Comparison of ENCODE assay signal across 23 cellular contexts in genomic region chrX:24870143-24870542, GRCh38.
DNase-seq lines count a peak whose midpoint lies in the region; ATAC-seq and TF ChIP-seq lines count a peak whose summit lies in the region.
"Had no signal": no experiment of that assay in that cellular context is flagged by ENCODE, and none has a peak within 500 bp of the region (broad histone marks: within the 10 kb centered on the region; RNA-seq: fewer than 3 reads in every experiment).

No MANE protein-coding gene starts in this region.

- no peak overlapping the region for H3K4me2 ChIP-seq in fibroblast of lung (ENCODE audit: extremely low read depth, insufficient read depth, low read length)
- H3K4me2 ChIP-seq: BLaER1 treated with 17β-estradiol and CSF1 and Interleukin-3, amounts not matched to agents 10 nM and 100 nM had no signal

- H3K9me3 ChIP-seq in HAP-1 (no peaks in the 10 kb centered on the region), RWPE2 (ENCODE audit: severe bottlenecking) (no peaks in the 10 kb centered on the region), fibroblast of lung (ENCODE audit: control insufficient read depth, insufficient read depth, low read depth, low read length) (no peaks in the 10 kb centered on the region)
- H3K9me3 ChIP-seq in naive thymus-derived CD4-positive, alpha-beta T cell (ENCODE audit: control insufficient read depth in 2 of 3, low read length in 3 of 3) = no peaks in the 10 kb centered on the region
- H3K9me3 ChIP-seq: BLaER1 treated with 17β-estradiol and CSF1 and Interleukin-3, amounts not matched to agents 10 nM and 100 nM; gastroesophageal sphincter; transverse colon had no signal

- H3K4me1 ChIP-seq in HAP-1 = peaks cover 14% of the 10 kb centered on the region
- no peaks in the 10 kb centered on the region for H3K4me1 ChIP-seq in RWPE2 (ENCODE audit: insufficient read depth, poor library complexity, severe bottlenecking)
- no peaks in the 10 kb centered on the region for H3K4me1 ChIP-seq in fibroblast of lung (ENCODE audit: control insufficient read depth, extremely low read depth, insufficient read depth, low read length)
- H3K4me1 ChIP-seq in naive thymus-derived CD4-positive, alpha-beta T cell (ENCODE audit: control insufficient read depth in 2 of 2, insufficient read depth in 2 of 2, low read length in 2 of 2) = no peaks in the 10 kb centered on the region
- H3K4me1 ChIP-seq: BLaER1 treated with 17β-estradiol and CSF1 and Interleukin-3, amounts not matched to agents 10 nM and 100 nM; gastroesophageal sphincter; transverse colon had no signal

- no peaks in the 10 kb centered on the region for H4K20me1 ChIP-seq in fibroblast of lung (ENCODE audit: control insufficient read depth, extremely low read depth, insufficient read depth, low read length)

- in situ Hi-C loops in HAP-1 (cut with MboI; ENCODE audit: low sequenced_read_pairs) = no loop called here

- H3K27ac Mint-ChIP-seq in naive thymus-derived CD4-positive, alpha-beta T cell = no peak overlapping the region
- H3K27ac Mint-ChIP-seq: activated naive CD4-positive, alpha-beta T cell treated with anti-CD3 and anti-CD28 coated beads, Interleukin-2, amount 50 U/mL, for 72 hours; endodermal cell; natural killer cell; progenitor cell of endocrine pancreas; stimulated activated effector memory CD8-positive, alpha-beta T cell treated with anti-CD3 and anti-CD28 coated beads, Interleukin-12 subunit alpha, Interleukin-12 subunit beta, amount 100 ng/mL, for 72 hours had no signal

- H2AFZ ChIP-seq in fibroblast of lung (ENCODE audit: low read length) = no peak overlapping the region

- no peaks in the 10 kb centered on the region for H3K4me1 Mint-ChIP-seq in naive thymus-derived CD4-positive, alpha-beta T cell
- H3K4me1 Mint-ChIP-seq: natural killer cell; stimulated activated effector memory CD8-positive, alpha-beta T cell treated with anti-CD3 and anti-CD28 coated beads, Interleukin-12 subunit alpha, Interleukin-12 subunit beta, amount 100 ng/mL, for 72 hours had no signal

- no peaks in the 10 kb centered on the region for H3K9me3 Mint-ChIP-seq in naive thymus-derived CD4-positive, alpha-beta T cell
- H3K9me3 Mint-ChIP-seq: activated naive CD4-positive, alpha-beta T cell treated with anti-CD3 and anti-CD28 coated beads, Interleukin-2, amount 50 U/mL, for 72 hours; activated T-cell treated with anti-CD3 and anti-CD28 coated beads, Interleukin-2, amount 50 U/mL, for 4 hours; endodermal cell; natural killer cell; stimulated activated effector memory CD8-positive, alpha-beta T cell treated with anti-CD3 and anti-CD28 coated beads, Interleukin-12 subunit alpha, Interleukin-12 subunit beta, amount 100 ng/mL, for 72 hours had no signal

- CTCF ChIA-PET in naive thymus-derived CD4-positive, alpha-beta T cell (lab: Charles Lee) = no interaction called here

- H3K27me3 ChIP-seq in HAP-1 (ENCODE audit: low read depth) (no peaks in the 10 kb centered on the region), RWPE2 (ENCODE audit: insufficient read depth, poor library complexity, severe bottlenecking) (no peaks in the 10 kb centered on the region), fibroblast of lung (ENCODE audit: control insufficient read depth, insufficient read depth, low read length) (no peaks in the 10 kb centered on the region)
- no peaks in the 10 kb centered on the region for H3K27me3 ChIP-seq in naive thymus-derived CD4-positive, alpha-beta T cell (ENCODE audit: control insufficient read depth in 2 of 2, insufficient read depth in 2 of 2, low read length in 2 of 2)
- H3K27me3 ChIP-seq: gastroesophageal sphincter, transverse colon had no signal

- H3K4me3 ChIP-seq in HAP-1 (no peak overlapping the region), RWPE2 (ENCODE audit: severe bottlenecking) (no peak overlapping the region), fibroblast of lung (replicated peaks in 1 of 4; ENCODE audit: control extremely low read depth in 1 of 4, insufficient read depth in 1 of 4, low read depth in 3 of 4, low read length in 4 of 4) (no peak overlapping the region)
- no peak overlapping the region for H3K4me3 ChIP-seq in naive thymus-derived CD4-positive, alpha-beta T cell (ENCODE audit: low read length)
- H3K4me3 ChIP-seq: BLaER1 treated with 17β-estradiol and CSF1 and Interleukin-3, amounts not matched to agents 10 nM and 100 nM; gastroesophageal sphincter; lung; SK-N-MC; transverse colon had no signal

- H3K79me2 ChIP-seq in fibroblast of lung (ENCODE audit: control insufficient read depth, insufficient read depth, low read length) = no peaks in the 10 kb centered on the region

- H3K36me3 Mint-ChIP-seq in naive thymus-derived CD4-positive, alpha-beta T cell = peaks cover 0 to 9% (median 0%) of the 10 kb centered on the region in 5 donors
- H3K36me3 Mint-ChIP-seq: natural killer cell; stimulated activated effector memory CD8-positive, alpha-beta T cell treated with anti-CD3 and anti-CD28 coated beads, Interleukin-12 subunit alpha, Interleukin-12 subunit beta, amount 100 ng/mL, for 72 hours had no signal

- intact Hi-C loops in naive thymus-derived CD4-positive, alpha-beta T cell (cut with micrococcal nuclease) = no loop called here

- POLR2A ChIA-PET in naive thymus-derived CD4-positive, alpha-beta T cell (lab: Charles Lee) = no interaction called here

- H3K36me3 ChIP-seq in HAP-1 (replicated peaks) = no peaks in the 10 kb centered on the region; the same call in 1 of the 2 replicates
- no peaks in the 10 kb centered on the region for H3K36me3 ChIP-seq in RWPE2 (ENCODE audit: low read depth)
- H3K36me3 ChIP-seq in fibroblast of lung (ENCODE audit: control insufficient read depth, insufficient read depth, low read length) = no peaks in the 10 kb centered on the region
- no peaks in the 10 kb centered on the region for H3K36me3 ChIP-seq in naive thymus-derived CD4-positive, alpha-beta T cell (ENCODE audit: control insufficient read depth in 2 of 3, insufficient read depth in 3 of 3, low read length in 3 of 3)
- H3K36me3 ChIP-seq: gastroesophageal sphincter, transverse colon had no signal

- H3K9ac ChIP-seq in fibroblast of lung (ENCODE audit: insufficient read depth, low read length) = no peak overlapping the region
- H3K9ac ChIP-seq: BLaER1 treated with 17β-estradiol and CSF1 and Interleukin-3, amounts not matched to agents 10 nM and 100 nM had no signal

- TF ChIP-seq CTCF in RWPE2 (IDR thresholded peaks at IDR 0.05; ENCODE audit: poor library complexity, severe bottlenecking) (no peak), fibroblast of lung (conservative IDR thresholded peaks at IDR 0.05 in 1 of 2, IDR thresholded peaks at IDR 0.05 in 1 of 2; ENCODE audit: low read depth in 1 of 2, low read length in 2 of 2) (no peak)

- H3K4me3 Mint-ChIP-seq in naive thymus-derived CD4-positive, alpha-beta T cell = no peak overlapping the region
- H3K4me3 Mint-ChIP-seq: activated T-cell treated with anti-CD3 and anti-CD28 coated beads, Interleukin-2, amount 50 U/mL, for 4 hours; endodermal cell; natural killer cell; stimulated activated effector memory CD8-positive, alpha-beta T cell treated with anti-CD3 and anti-CD28 coated beads, Interleukin-12 subunit alpha, Interleukin-12 subunit beta, amount 100 ng/mL, for 72 hours had no signal

- peak; percentile 64 for ATAC-seq in RWPE2 (ENCODE audit: low read depth)
- no peak for ATAC-seq in naive thymus-derived CD4-positive, alpha-beta T cell
- ATAC-seq: activated naive CD4-positive, alpha-beta T cell treated with anti-CD3 and anti-CD28 coated beads, Interleukin-2, amount 50 U/mL, for 72 hours; activated T-cell treated with anti-CD3 and anti-CD28 coated beads, Interleukin-2, amount 50 U/mL, for 4 hours; gastroesophageal sphincter; natural killer cell; stimulated activated effector memory CD8-positive, alpha-beta T cell treated with anti-CD3 and anti-CD28 coated beads, Interleukin-12 subunit alpha, Interleukin-12 subunit beta, amount 100 ng/mL, for 72 hours had no signal

- H3K27me3 Mint-ChIP-seq in naive thymus-derived CD4-positive, alpha-beta T cell = no peaks in the 10 kb centered on the region
- H3K27me3 Mint-ChIP-seq: progenitor cell of endocrine pancreas had no signal

- DNase-seq in HAP-1 (ENCODE audit: low spot score in 2 of 2) (peak; percentile 29 to 67), RWPE2 (ENCODE audit: low spot score) (no peak), fibroblast of lung (ENCODE audit: low read depth in 2 of 2) (peak; percentile 22 to 79), renal cortical epithelial cell (ENCODE audit: low read depth) (peak; percentile 76), iPS-NIHi7 (ENCODE audit: extremely low spot score) (no peak), NCI-H1092 (lab: John Stamatoyannopoulos, UW) (no peak), AML-193 (lab: John Stamatoyannopoulos, UW) (no peak)
- no peak for DNase-seq in naive thymus-derived CD4-positive, alpha-beta T cell
- DNase-seq: activated CD4-positive, alpha-beta T cell treated with anti-CD3 and anti-CD28 coated beads, Interleukin-2, amount 50 U/mL, for 48 hours; activated T-cell treated with anti-CD3 and anti-CD28 coated beads, Interleukin-2, amount 50 U/mL, for 4 hours; DMS53; endodermal cell; natural killer cell; NCI-H1930; NCI-H526; transverse colon had no signal

- H3K27ac ChIP-seq in RWPE2 (ENCODE audit: poor library complexity, severe bottlenecking) (no peak overlapping the region), fibroblast of lung (ENCODE audit: insufficient read depth, low read length) (no peak overlapping the region)
- H3K27ac ChIP-seq in naive thymus-derived CD4-positive, alpha-beta T cell (ENCODE audit: low read depth, low read length) = no peak overlapping the region
- H3K27ac ChIP-seq: BLaER1 treated with 17β-estradiol and CSF1 and Interleukin-3, amounts not matched to agents 10 nM and 100 nM; gastroesophageal sphincter; SK-N-MC; transverse colon had no signal

Comparison
In these comparisons a context has a peak if more than half of its experiments do, and no peak if none do; other contexts are left out.
1. DNase-seq: peak in HAP-1 (2 of 2), fibroblast of lung (2 of 2) and renal cortical epithelial cell (single experiment); none in RWPE2 (single experiment), iPS-NIHi7 (single experiment), naive thymus-derived CD4-positive, alpha-beta T cell (0 of 9), NCI-H1092 (single experiment) and AML-193 (0 of 2).